ENCODE assay signal across 22 cellular contexts in the genomic region with DNA sequence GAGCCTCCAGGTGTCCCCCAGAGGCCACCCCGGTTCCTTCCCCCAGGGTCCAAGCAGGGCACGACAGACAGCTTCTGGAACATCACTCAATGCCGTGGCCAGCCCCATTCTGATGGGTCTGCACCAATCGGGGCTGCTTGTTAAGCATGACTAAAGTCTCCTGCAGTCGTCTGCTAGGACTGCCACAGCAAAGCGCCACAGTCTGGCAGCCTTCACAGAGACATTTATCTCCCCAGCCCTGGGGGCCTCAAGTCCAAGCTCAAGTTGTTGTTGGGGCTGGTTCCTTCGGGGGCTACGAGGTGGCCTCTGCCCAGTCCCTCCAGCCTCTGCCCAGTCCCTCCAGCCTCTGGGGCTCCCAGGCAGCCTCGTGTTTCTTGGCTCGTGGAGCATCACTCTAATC.
"Had no signal": no experiment of that assay in that cellular context is flagged by ENCODE, and none has a peak within 500 bp of the region (broad histone marks: within the 10 kb centered on the region; RNA-seq: fewer than 3 reads in every experiment).

No MANE protein-coding gene starts in this region.

- H3K27me3 ChIP-seq: colonic mucosa, gastrocnemius medialis, heart right ventricle had no signal

- H3K4me3 Mint-ChIP-seq: dendritic cell treated with granulocyte-macrophage colony-stimulating factor and Interleukin-4, amounts not matched to agents 40 ng/mL and 50 ng/mL, for 4 days; effector memory CD8-positive, alpha-beta T cell; endodermal cell; mesothelial cell of epicardium had no signal

- H3K27ac ChIP-seq: colonic mucosa, epithelial cell of prostate, esophagus squamous epithelium, gastrocnemius medialis, heart right ventricle, left ventricle myocardium inferior, lower lobe of right lung had no signal

- ATAC-seq: effector memory CD8-positive, alpha-beta T cell; esophagus mucosa; gastrocnemius medialis; heart right ventricle; left colon; lower lobe of right lung; mucosa of descending colon had no signal

- H3K27ac Mint-ChIP-seq: dendritic cell treated with granulocyte-macrophage colony-stimulating factor and Interleukin-4, amounts not matched to agents 40 ng/mL and 50 ng/mL, for 4 days; endodermal cell; mesothelial cell of epicardium had no signal

- H3K4me1 ChIP-seq: colonic mucosa, gastrocnemius medialis had no signal

- H3K36me3 ChIP-seq: colonic mucosa, esophagus squamous epithelium, gastrocnemius medialis, heart right ventricle, left ventricle myocardium inferior, lower lobe of right lung had no signal

- H3K9me3 ChIP-seq: colonic mucosa, esophagus squamous epithelium, gastrocnemius medialis, heart right ventricle, left ventricle myocardium inferior, lower lobe of right lung, mucosa of descending colon had no signal

- H3K4me1 Mint-ChIP-seq: endodermal cell, mesothelial cell of epicardium had no signal

- H3K4me3 ChIP-seq: colonic mucosa, esophagus squamous epithelium, gastrocnemius medialis, heart right ventricle, left ventricle myocardium inferior, lower lobe of right lung, mucosa of descending colon had no signal

- H3K9me3 Mint-ChIP-seq: dendritic cell treated with granulocyte-macrophage colony-stimulating factor and Interleukin-4, amounts not matched to agents 40 ng/mL and 50 ng/mL, for 4 days; effector memory CD8-positive, alpha-beta T cell; endodermal cell; mesothelial cell of epicardium had no signal

- DNase-seq: colonic mucosa; cortex of kidney; effector CD8-positive, alpha-beta T cell; effector memory CD8-positive, alpha-beta T cell; endodermal cell; erythroblast; esophagus squamous epithelium; foreskin fibroblast; foreskin melanocyte; gastrocnemius medialis; glutamatergic neuron; heart right ventricle; hippocampal formation; left colon; left ventricle myocardium inferior; lower lobe of right lung; mesenchymal stem cell; mucosa of descending colon had no signal

- H3K36me3 Mint-ChIP-seq: mesothelial cell of epicardium had no signal
